In the genomic region with DNA sequence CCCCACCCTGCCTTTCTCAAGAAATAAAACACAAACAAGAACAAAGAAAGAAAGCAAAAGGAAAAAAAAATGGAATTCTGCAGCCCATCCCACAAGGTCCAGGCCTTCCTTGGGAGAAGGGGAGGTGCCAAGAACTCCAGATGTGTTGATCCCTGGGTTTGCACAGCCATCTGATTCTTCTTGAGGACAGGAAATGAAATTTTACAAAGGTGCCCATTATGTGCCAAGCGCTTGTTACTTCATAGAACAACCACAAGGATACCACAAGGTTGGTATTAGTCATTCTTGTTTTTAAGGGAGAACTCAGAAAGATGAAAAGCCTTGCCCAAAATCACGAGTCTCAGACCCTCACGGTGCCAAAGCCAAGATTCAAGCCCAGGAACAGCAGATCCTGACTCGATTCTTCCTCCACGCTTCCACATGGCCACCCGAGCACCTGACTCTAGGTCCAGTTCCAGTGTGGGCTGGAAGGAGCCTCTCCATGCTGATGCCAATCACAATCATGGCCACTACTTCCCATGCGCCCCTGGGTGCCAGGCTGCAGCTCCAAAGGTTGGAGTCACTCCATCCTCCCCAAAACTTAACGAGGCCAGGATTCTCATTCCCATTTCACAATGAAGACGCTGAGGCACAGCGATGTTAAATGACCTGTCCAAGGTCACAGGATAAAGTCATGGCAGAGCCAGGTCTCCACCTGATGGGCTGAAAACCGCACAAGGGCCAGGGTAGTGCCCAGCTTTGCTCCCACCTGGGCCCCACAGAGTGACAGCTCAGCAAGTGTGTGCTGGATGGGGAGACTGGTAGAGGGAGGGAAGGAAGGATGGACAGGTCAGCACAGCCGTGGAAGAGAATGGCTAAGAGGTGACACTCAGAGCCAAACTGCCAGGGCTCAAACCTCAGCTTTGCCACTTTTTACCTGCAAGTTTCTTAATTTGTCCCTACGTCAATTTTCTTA, we compare ENCODE assay signal across 11 cellular contexts.
DNase-seq lines count a peak whose midpoint lies in the region; ATAC-seq and TF ChIP-seq lines count a peak whose summit lies in the region.
"Had no signal": no experiment of that assay in that cellular context is flagged by ENCODE, and none has a peak within 500 bp of the region (broad histone marks: within the 10 kb centered on the region; RNA-seq: fewer than 3 reads in every experiment).

No MANE protein-coding gene starts in this region.

- H3K27ac ChIP-seq in foreskin keratinocyte: no peak overlapping the region
- H3K27ac ChIP-seq in psoas muscle: no peak overlapping the region
- H3K27ac ChIP-seq: testis had no signal

- H3K9me3 ChIP-seq in psoas muscle: no peaks in the 10 kb centered on the region
- H3K9me3 ChIP-seq: testis had no signal

- no peak overlapping the region for H3K27ac Mint-ChIP-seq in activated CD4-positive, alpha-beta memory T cell treated with anti-CD3 and anti-CD28 coated beads, Interleukin-2, amount 10 ng/mL, durations not matched to agents 7 days and 5 days
- H3K27ac Mint-ChIP-seq: B cell, memory B cell had no signal

- no peak overlapping the region for H3K4me3 Mint-ChIP-seq in activated CD4-positive, alpha-beta memory T cell treated with anti-CD3 and anti-CD28 coated beads, Interleukin-2, amount 10 ng/mL, durations not matched to agents 7 days and 5 days
- H3K4me3 Mint-ChIP-seq: B cell, memory B cell had no signal

- TF ChIP-seq CTCF in foreskin keratinocyte (conservative IDR thresholded peaks at IDR 0.05) (no peak), psoas muscle (IDR thresholded peaks at IDR 0.05) (no peak)

- DNase-seq in A172 (ENCODE audit: low spot score) (peak; percentile 79), HT1080 (ENCODE audit: low read depth) (peak; percentile 96), foreskin keratinocyte (peak; percentile 33 to 54), superior temporal gyrus (ENCODE audit: extremely low spot score) (no peak), psoas muscle (no peak), COLO668 (lab: John Stamatoyannopoulos, UW; ENCODE audit: unreplicated experiment) (no peak)
- DNase-seq in activated CD4-positive, alpha-beta memory T cell treated with anti-CD3 and anti-CD28 coated beads, Interleukin-2, amount 10 ng/mL, durations not matched to agents 7 days and 5 days: peak; percentile 15

- H3K4me1 Mint-ChIP-seq in activated CD4-positive, alpha-beta memory T cell treated with anti-CD3 and anti-CD28 coated beads, Interleukin-2, amount 10 ng/mL, durations not matched to agents 7 days and 5 days: peaks cover 18% of the 10 kb centered on the region
- H3K4me1 Mint-ChIP-seq: memory B cell had no signal

- no peaks in the 10 kb centered on the region for H3K9me3 Mint-ChIP-seq in activated CD4-positive, alpha-beta memory T cell treated with anti-CD3 and anti-CD28 coated beads, Interleukin-2, amount 10 ng/mL, durations not matched to agents 7 days and 5 days
- H3K9me3 Mint-ChIP-seq: memory B cell had no signal

- H3K36me3 Mint-ChIP-seq in activated CD4-positive, alpha-beta memory T cell treated with anti-CD3 and anti-CD28 coated beads, Interleukin-2, amount 10 ng/mL, durations not matched to agents 7 days and 5 days (ENCODE audit: low read depth): no peaks in the 10 kb centered on the region
- H3K36me3 Mint-ChIP-seq: memory B cell had no signal

- CTCF ChIA-PET in activated CD4-positive, alpha-beta memory T cell treated with anti-CD3 and anti-CD28 coated beads, Interleukin-2, amount 10 ng/mL, durations not matched to agents 7 days and 5 days (lab: Charles Lee): interaction anchor here (0.9 to 4.5 kb wide), 20 partner anchors 8 to 802 kb away, joined by 3 to 57 read pairs (median 5); partner anchors contain the start of gene MAFB

- intact Hi-C loops in psoas muscle (cut with DNase I): loop anchor here (2.0 to 10.0 kb wide), 8 partner anchors 219 to 1847 kb away; no protein-coding TSS in a partner anchor

- peak; percentile 57 for ATAC-seq in foreskin keratinocyte
- ATAC-seq in GM21723 (IDR thresholded peaks at IDR 0.05; ENCODE audit: unreplicated experiment): no peak
- ATAC-seq in psoas muscle: no peak

- no peaks in the 10 kb centered on the region for H3K4me1 ChIP-seq in foreskin keratinocyte
- no peaks in the 10 kb centered on the region for H3K4me1 ChIP-seq in psoas muscle

- 89 to 92% (median 91%) methylated on average over 13 of the region's 13 CpGs for WGBS in psoas muscle, 3 donors

- H3K36me3 ChIP-seq in psoas muscle (ENCODE audit: insufficient read depth in 1 of 2, low read depth in 1 of 2): no peaks in the 10 kb centered on the region

- H3K27me3 Mint-ChIP-seq in activated CD4-positive, alpha-beta memory T cell treated with anti-CD3 and anti-CD28 coated beads, Interleukin-2, amount 10 ng/mL, durations not matched to agents 7 days and 5 days: peaks cover 1% of the 10 kb centered on the region

- POLR2A ChIA-PET in activated CD4-positive, alpha-beta memory T cell treated with anti-CD3 and anti-CD28 coated beads, Interleukin-2, amount 10 ng/mL, durations not matched to agents 7 days and 5 days (lab: Charles Lee): interaction anchor here (1.0 to 1.8 kb wide), 2 partner anchors 130 to 272 kb away, joined by 3 to 4 read pairs; no protein-coding TSS in a partner anchor

- H3K27me3 ChIP-seq in foreskin keratinocyte: no peaks in the 10 kb centered on the region
- peaks cover 0 to 4% (median 0%) of the 10 kb centered on the region in 3 donors for H3K27me3 ChIP-seq in psoas muscle (ENCODE audit: insufficient read depth in 3 of 3, low read length in 2 of 3)
- H3K27me3 ChIP-seq: testis had no signal

- no peak overlapping the region for H3K4me3 ChIP-seq in psoas muscle
- H3K4me3 ChIP-seq: testis had no signal

Comparison
In these comparisons a context has a peak if more than half of its experiments do, and no peak if none do; other contexts are left out.
1. DNase-seq: peak in A172 (single experiment), HT1080 (single experiment), activated CD4-positive, alpha-beta memory T cell treated with anti-CD3 and anti-CD28 coated beads, Interleukin-2, amount 10 ng/mL, durations not matched to agents 7 days and 5 days (single experiment) and foreskin keratinocyte (2 of 2); none in superior temporal gyrus (single experiment), psoas muscle (0 of 2) and COLO668 (single experiment).